In genomic region chr7:103752995-103753394, GRCh38 we compare ENCODE assay signal across 20 cellular contexts.
A peak's percentile ranks its signal among the peaks of the same experiment; 100 is the strongest.
DNase-seq lines count a peak whose midpoint lies in the region; ATAC-seq, FAIRE-seq and TF ChIP-seq lines count a peak whose summit lies in the region.
"Had no signal": no experiment of that assay in that cellular context is flagged by ENCODE, and none has a peak within 500 bp of the region (broad histone marks: within the 10 kb centered on the region; RNA-seq: fewer than 3 reads in every experiment).

No MANE protein-coding gene starts in this region.

- DNase-seq in HFFc6 (no peak), RCC 7860 (ENCODE audit: low spot score) (peak; percentile 21), fibroblast of mammary gland (ENCODE audit: low read depth) (peak; percentile 25), NCI-H2029 treated with DMSO at 0.1 percent for 48 hours (lab: John Stamatoyannopoulos, UW) (no peak), DMS79 treated with DMSO at 0.1 percent for 48 hours (lab: John Stamatoyannopoulos, UW) (no peak)
- DNase-seq: activated T-cell treated with anti-CD3 and anti-CD28 coated beads for 4 hours; amygdala; CD4-positive, alpha-beta memory T cell; effector CD4-positive, alpha-beta T cell; GOT3; heart left ventricle; left ventricle myocardium inferior; NCI-H2081 treated with DMSO at 0.1 percent for 48 hours; Right ventricle myocardium superior had no signal

- H3K27me3 Mint-ChIP-seq in HFFc6 (ENCODE audit: insufficient read depth) = no peaks in the 10 kb centered on the region; the same call in 1 of the 2 replicates

- no peak overlapping the region for H3K4me3 ChIP-seq in fibroblast of mammary gland (ENCODE audit: control insufficient read depth, low read depth, low read length)
- H3K4me3 ChIP-seq: heart left ventricle, left ventricle myocardium inferior, smooth muscle cell, suprapubic skin had no signal

- no peak for FAIRE-seq in RCC 7860 (lab: Jason Lieb, UNC)

- TF ChIP-seq CTCF in C4-2B (conservative IDR thresholded peaks at IDR 0.05) (peak; percentile 22), HFFc6 (IDR thresholded peaks at IDR 0.05) (peak; percentile 33; the same call in 1 of the 2 replicates), fibroblast of mammary gland (conservative IDR thresholded peaks at IDR 0.05; ENCODE audit: control insufficient read depth, insufficient read depth, low read depth, low read length) (no peak)

- H3K36me3 Mint-ChIP-seq in HFFc6 (ENCODE audit: low read depth) = no peaks in the 10 kb centered on the region
- H3K36me3 Mint-ChIP-seq: CD4-positive, alpha-beta memory T cell had no signal

- no peak overlapping the region for H3K27ac ChIP-seq in C4-2B
- H3K27ac ChIP-seq: heart left ventricle, left ventricle myocardium inferior, suprapubic skin had no signal

- ATAC-seq in GM18867 (IDR thresholded peaks at IDR 0.05; ENCODE audit: unreplicated experiment) = no peak
- no peak for ATAC-seq in GM21528 (IDR thresholded peaks at IDR 0.05; ENCODE audit: low FRiP score, unreplicated experiment)
- ATAC-seq: heart left ventricle had no signal

- H3K9me3 Mint-ChIP-seq in HFFc6 = no peaks in the 10 kb centered on the region
- H3K9me3 Mint-ChIP-seq: neural crest cell had no signal

- H3K27ac Mint-ChIP-seq in HFFc6 = no peak overlapping the region
- H3K27ac Mint-ChIP-seq: CD4-positive, alpha-beta memory T cell had no signal

- H3K4me1 Mint-ChIP-seq in HFFc6 (ENCODE audit: low read depth) = no peaks in the 10 kb centered on the region
- H3K4me1 Mint-ChIP-seq: CD4-positive, alpha-beta memory T cell; neural crest cell had no signal

- H3K4me3 Mint-ChIP-seq in HFFc6 = no peak overlapping the region
- H3K4me3 Mint-ChIP-seq: CD4-positive, alpha-beta memory T cell; neural crest cell had no signal

Comparison
In these comparisons a context has a peak if more than half of its experiments do, and no peak if none do; other contexts are left out.
1. DNase-seq: peak in RCC 7860 (single experiment) and fibroblast of mammary gland (single experiment); none in HFFc6 (single experiment), NCI-H2029 treated with DMSO at 0.1 percent for 48 hours (single experiment) and DMS79 treated with DMSO at 0.1 percent for 48 hours (single experiment).